8 cellular contexts compared by ENCODE assay signal in genomic region chr18:35005963-35006577, GRCh38. TPM values are rescaled to one million over a fixed set of nuclear protein-coding genes. Genes with fewer than 3 reads are reported as not detected.
A peak's percentile ranks its signal among the peaks of the same experiment; 100 is the strongest.
DNase-seq lines count a peak whose midpoint lies in the region; ATAC-seq and TF ChIP-seq lines count a peak whose summit lies in the region.

No MANE protein-coding gene starts in this region.

- peak overlapping the region; percentile 41 for H2AFZ ChIP-seq in neuronal stem cell (ENCODE audit: low read length)

- no peaks in the 10 kb centered on the region for H3K27me3 Mint-ChIP-seq in T-cell

- H3K4me3 ChIP-seq in neuronal stem cell (ENCODE audit: low read length in 2 of 2): no peak overlapping the region

- no peak overlapping the region for H3K9ac ChIP-seq in neuronal stem cell (ENCODE audit: low read depth, low read length, poor library complexity)

- H3K9me3 Mint-ChIP-seq in T-cell: no peaks in the 10 kb centered on the region

- H3K4me1 Mint-ChIP-seq in T-cell: no peaks in the 10 kb centered on the region

- DNase-seq in AG09319 (ENCODE audit: extremely low read depth, low read depth): no peak
- DNase-seq in NCI-H1436 treated with DMSO at 0.1 percent for 48 hours (lab: John Stamatoyannopoulos, UW): peak; percentile 24
- DNase-seq in T-cell: peak in 2 of 34 experiments; percentile 15 to 36
- peak; percentile 42 for DNase-seq in fibroblast of the conjunctiva (ENCODE audit: low read depth)
- DNase-seq in neuronal stem cell (ENCODE audit: low spot score): peak; percentile 63

- H3K27me3 ChIP-seq in neuronal stem cell (ENCODE audit: control insufficient read depth in 3 of 3, insufficient read depth in 3 of 3, low read depth in 1 of 3, low read length in 3 of 3): no peaks in the 10 kb centered on the region

- no peak overlapping the region for H3K23ac ChIP-seq in neuronal stem cell (ENCODE audit: low read depth, low read length, poor library complexity)

- no peak overlapping the region for H4K8ac ChIP-seq in neuronal stem cell (ENCODE audit: low read depth, low read length)

- no peak overlapping the region for H3K27ac ChIP-seq in neuronal stem cell (replicated peaks; ENCODE audit: low read length)

- no peak overlapping the region for H3K4me3 Mint-ChIP-seq in T-cell

- WGBS in neuronal stem cell (ENCODE audit: extremely low coverage in 2 of 2, insufficient read length in 2 of 2, insufficient replicate concordance in 1 of 2), 2 donors: no CpG with 5 or more reads among the region's 7 CpGs

- peak; percentile 55 for TF ChIP-seq CTCF in AG09319 (IDR thresholded peaks at IDR 0.05; ENCODE audit: low read depth, low read length)

- H3K36me3 Mint-ChIP-seq in T-cell: no peaks in the 10 kb centered on the region

- H2BK5ac ChIP-seq in neuronal stem cell (ENCODE audit: low read length): no peak overlapping the region

- no peak overlapping the region for H4K91ac ChIP-seq in neuronal stem cell (ENCODE audit: low read depth, low read length, poor library complexity)

- no peak overlapping the region for H2BK15ac ChIP-seq in neuronal stem cell (ENCODE audit: low read length)

- H3K4ac ChIP-seq in neuronal stem cell (ENCODE audit: low read length): no peak overlapping the region

- peaks cover 0 to 1% of the 10 kb centered on the region in 2 donors for H3K4me1 ChIP-seq in neuronal stem cell (ENCODE audit: control insufficient read depth in 2 of 2, insufficient read depth in 1 of 2, low read depth in 1 of 2, low read length in 2 of 2)

- no peak overlapping the region for H2BK12ac ChIP-seq in neuronal stem cell (ENCODE audit: low read length)

- ATAC-seq in GM18498 (IDR thresholded peaks at IDR 0.05; ENCODE audit: unreplicated experiment) (peak; percentile 86), HG02870 (IDR thresholded peaks at IDR 0.05; ENCODE audit: unreplicated experiment) (peak; percentile 84), T-cell (replicated peaks in 1 of 4) (peak in 3 of 4 experiments; percentile 75 to 80 (median 79)), GM21717 (IDR thresholded peaks at IDR 0.05; ENCODE audit: unreplicated experiment) (no peak)

- H3K9me3 ChIP-seq in neuronal stem cell (replicated peaks in 1 of 2; ENCODE audit: control insufficient read depth in 2 of 2, insufficient read depth in 1 of 2, low read depth in 1 of 2, low read length in 2 of 2): no peaks in the 10 kb centered on the region

- POLR2A ChIA-PET in T-cell (lab: Charles Lee): interaction anchor here in 1 of 2 donors (0.6 kb wide), 1 partner anchor 39 kb away, joined by 3 read pairs; no protein-coding TSS in a partner anchor

- no peak overlapping the region for H3K18ac ChIP-seq in neuronal stem cell (ENCODE audit: low read length)

- H2BK120ac ChIP-seq in neuronal stem cell (ENCODE audit: low read depth, low read length): no peak overlapping the region

- CTCF ChIA-PET in T-cell (lab: Charles Lee): interaction anchor here (0.7 to 2.4 kb wide), 25 partner anchors 10 to 1833 kb away, joined by 3 to 17 read pairs (median 5); partner anchors contain the start of gene MAPRE2 (in 1 of the 2)

- H2AK5ac ChIP-seq in neuronal stem cell (ENCODE audit: low read depth, low read length): no peak overlapping the region

- H3K4me2 ChIP-seq in neuronal stem cell (ENCODE audit: insufficient read depth, low read length, poor library complexity, severe bottlenecking): no peak overlapping the region

- no peak overlapping the region for H3K14ac ChIP-seq in neuronal stem cell (ENCODE audit: low read length)

- no peaks in the 10 kb centered on the region for H3K36me3 ChIP-seq in neuronal stem cell (replicated peaks in 1 of 2; ENCODE audit: control insufficient read depth in 2 of 2, insufficient read depth in 2 of 2, low read length in 2 of 2)

- H3K79me1 ChIP-seq in neuronal stem cell (ENCODE audit: low read depth, low read length): no peaks in the 10 kb centered on the region

- no peak overlapping the region for H3K27ac Mint-ChIP-seq in T-cell

RNA-seq across cellular contexts. Expression of gene MAPRE2, which starts 35.1 kb away (rescaled TPM):
- total RNA-seq in T-cell: 10 to 100 TPM; 45.6 to 96.7 (median 53.9) TPM
- polyA plus RNA-seq in neuronal stem cell (2013, experiment 1 of 2): 28.2 TPM
- polyA plus RNA-seq in neuronal stem cell (2013, experiment 2 of 2): 29.4 TPM
